In genomic region chr14:73965206-73965605, GRCh38 we compare ENCODE assay signal across 16 cellular contexts. TPM values are rescaled to one million over a fixed set of nuclear protein-coding genes. Genes with fewer than 3 reads are reported as not detected.
DNase-seq lines count a peak whose midpoint lies in the region; ATAC-seq and TF ChIP-seq lines count a peak whose summit lies in the region.
"Had no signal": no experiment of that assay in that cellular context is flagged by ENCODE, and none has a peak within 500 bp of the region (broad histone marks: within the 10 kb centered on the region; RNA-seq: fewer than 3 reads in every experiment).

No MANE protein-coding gene starts in this region.

- in situ Hi-C loops in HAP-1 (cut with MboI; ENCODE audit: low sequenced_read_pairs) = no loop called here

- H3K27me3 ChIP-seq in HAP-1 (ENCODE audit: low read depth) = no peaks in the 10 kb centered on the region

- no peak for TF ChIP-seq CTCF in glutamatergic neuron (IDR thresholded peaks at IDR 0.05; ENCODE audit: partially characterized antibody, unreplicated experiment)

- CTCF ChIA-PET in activated CD4-positive, alpha-beta T cell treated with anti-CD3 and anti-CD28 coated beads, Interleukin-2, amount 10 ng/mL, durations not matched to agents 7 days and 5 days (lab: Charles Lee) = no interaction called here

- peaks cover 39% of the 10 kb centered on the region for H3K36me3 ChIP-seq in HAP-1 (replicated peaks)

- ATAC-seq in effector memory CD8-positive, alpha-beta T cell (replicated peaks) = no peak
- ATAC-seq in stimulated activated effector memory CD8-positive, alpha-beta T cell treated with anti-CD3 and anti-CD28 coated beads, Interleukin-12 subunit alpha, Interleukin-12 subunit beta, amount 100 ng/mL, for 72 hours = no peak
- ATAC-seq: A549, GM12878 had no signal

- peak overlapping the region; percentile 38 for H3K27ac Mint-ChIP-seq in activated CD4-positive, alpha-beta T cell treated with anti-CD3 and anti-CD28 coated beads, Interleukin-2, amount 10 ng/mL, durations not matched to agents 7 days and 5 days
- H3K27ac Mint-ChIP-seq in effector memory CD8-positive, alpha-beta T cell = peak overlapping the region; percentile 56 to 57
- H3K27ac Mint-ChIP-seq in glutamatergic neuron (ENCODE audit: unreplicated experiment) = peak overlapping the region; percentile 59
- peak overlapping the region; percentile 32 for H3K27ac Mint-ChIP-seq in stimulated activated effector memory CD8-positive, alpha-beta T cell treated with anti-CD3 and anti-CD28 coated beads, Interleukin-12 subunit alpha, Interleukin-12 subunit beta, amount 100 ng/mL, for 72 hours

- H3K27me3 Mint-ChIP-seq in activated CD4-positive, alpha-beta T cell treated with anti-CD3 and anti-CD28 coated beads, Interleukin-2, amount 10 ng/mL, durations not matched to agents 7 days and 5 days = no peaks in the 10 kb centered on the region
- no peaks in the 10 kb centered on the region for H3K27me3 Mint-ChIP-seq in effector memory CD8-positive, alpha-beta T cell
- H3K27me3 Mint-ChIP-seq in glutamatergic neuron (ENCODE audit: unreplicated experiment) = peaks cover 2% of the 10 kb centered on the region
- H3K27me3 Mint-ChIP-seq: CD4-positive, alpha-beta memory T cell had no signal

- H3K4me1 ChIP-seq in HAP-1 = no peaks in the 10 kb centered on the region
- H3K4me1 ChIP-seq: A549 had no signal

- H3K9me3 ChIP-seq in HAP-1 = no peaks in the 10 kb centered on the region
- H3K9me3 ChIP-seq: A549 had no signal

- POLR2A ChIA-PET in activated CD4-positive, alpha-beta T cell treated with anti-CD3 and anti-CD28 coated beads, Interleukin-2, amount 10 ng/mL, durations not matched to agents 7 days and 5 days (lab: Charles Lee) = no interaction called here

- H3K4me3 ChIP-seq in HAP-1 = no peak overlapping the region
- H3K4me3 ChIP-seq: A549, GM12878 had no signal

- no peaks in the 10 kb centered on the region for H3K9me3 Mint-ChIP-seq in activated CD4-positive, alpha-beta T cell treated with anti-CD3 and anti-CD28 coated beads, Interleukin-2, amount 10 ng/mL, durations not matched to agents 7 days and 5 days
- no peaks in the 10 kb centered on the region for H3K9me3 Mint-ChIP-seq in effector memory CD8-positive, alpha-beta T cell
- no peaks in the 10 kb centered on the region for H3K9me3 Mint-ChIP-seq in glutamatergic neuron (ENCODE audit: unreplicated experiment)
- H3K9me3 Mint-ChIP-seq in stimulated activated effector memory CD8-positive, alpha-beta T cell treated with anti-CD3 and anti-CD28 coated beads, Interleukin-12 subunit alpha, Interleukin-12 subunit beta, amount 100 ng/mL, for 72 hours = no peaks in the 10 kb centered on the region
- H3K9me3 Mint-ChIP-seq: CD4-positive, alpha-beta memory T cell; H9 had no signal

- no peak overlapping the region for H3K4me3 Mint-ChIP-seq in activated CD4-positive, alpha-beta T cell treated with anti-CD3 and anti-CD28 coated beads, Interleukin-2, amount 10 ng/mL, durations not matched to agents 7 days and 5 days
- no peak overlapping the region for H3K4me3 Mint-ChIP-seq in effector memory CD8-positive, alpha-beta T cell
- no peak overlapping the region for H3K4me3 Mint-ChIP-seq in glutamatergic neuron (ENCODE audit: unreplicated experiment)
- no peak overlapping the region for H3K4me3 Mint-ChIP-seq in stimulated activated effector memory CD8-positive, alpha-beta T cell treated with anti-CD3 and anti-CD28 coated beads, Interleukin-12 subunit alpha, Interleukin-12 subunit beta, amount 100 ng/mL, for 72 hours
- H3K4me3 Mint-ChIP-seq: CD4-positive, alpha-beta memory T cell; H9 had no signal

- no peak for DNase-seq in activated CD4-positive, alpha-beta T cell treated with anti-CD3 and anti-CD28 coated beads, Interleukin-2, amount 10 ng/mL, durations not matched to agents 7 days and 5 days
- DNase-seq in activated CD4-positive, alpha-beta T cell treated with anti-CD3 and anti-CD28 coated beads, Interleukin-2, amount 50 U/mL, for 4 hours = no peak
- DNase-seq in effector memory CD8-positive, alpha-beta T cell = no peak
- DNase-seq in glutamatergic neuron (no peak), NCI-H82 (lab: John Stamatoyannopoulos, UW) (no peak), HAP-1 (ENCODE audit: low spot score in 2 of 2) (no peak), cerebellar nuclear complex (lab: John Stamatoyannopoulos, UW) (no peak)
- no peak for DNase-seq in stimulated activated effector memory CD8-positive, alpha-beta T cell treated with anti-CD3 and anti-CD28 coated beads, Interleukin-12 subunit alpha, Interleukin-12 subunit beta, amount 100 ng/mL, for 72 hours (ENCODE audit: low spot score in 2 of 2)
- DNase-seq: AML-193; Calu3; CD4-positive, alpha-beta memory T cell; DND-41; EL; H9 had no signal

- H3K4me1 Mint-ChIP-seq in activated CD4-positive, alpha-beta T cell treated with anti-CD3 and anti-CD28 coated beads, Interleukin-2, amount 10 ng/mL, durations not matched to agents 7 days and 5 days = no peaks in the 10 kb centered on the region
- H3K4me1 Mint-ChIP-seq in effector memory CD8-positive, alpha-beta T cell (ENCODE audit: low read depth in 2 of 2) = no peaks in the 10 kb centered on the region
- peaks cover 3% of the 10 kb centered on the region for H3K4me1 Mint-ChIP-seq in glutamatergic neuron (ENCODE audit: low read depth, unreplicated experiment)
- H3K4me1 Mint-ChIP-seq in stimulated activated effector memory CD8-positive, alpha-beta T cell treated with anti-CD3 and anti-CD28 coated beads, Interleukin-12 subunit alpha, Interleukin-12 subunit beta, amount 100 ng/mL, for 72 hours = no peaks in the 10 kb centered on the region
- H3K4me1 Mint-ChIP-seq: CD4-positive, alpha-beta memory T cell; H9 had no signal

- peaks cover 37% of the 10 kb centered on the region for H3K36me3 Mint-ChIP-seq in activated CD4-positive, alpha-beta T cell treated with anti-CD3 and anti-CD28 coated beads, Interleukin-2, amount 10 ng/mL, durations not matched to agents 7 days and 5 days (ENCODE audit: low read depth)
- peaks cover 29% of the 10 kb centered on the region for H3K36me3 Mint-ChIP-seq in effector memory CD8-positive, alpha-beta T cell (ENCODE audit: insufficient read depth)
- H3K36me3 Mint-ChIP-seq in glutamatergic neuron (ENCODE audit: unreplicated experiment) = no peaks in the 10 kb centered on the region
- peaks cover 75% of the 10 kb centered on the region for H3K36me3 Mint-ChIP-seq in stimulated activated effector memory CD8-positive, alpha-beta T cell treated with anti-CD3 and anti-CD28 coated beads, Interleukin-12 subunit alpha, Interleukin-12 subunit beta, amount 100 ng/mL, for 72 hours

RNA-seq across cellular contexts. Expression of gene COQ6, which starts 15.1 kb away (rescaled TPM):
- 10 to 100 TPM; 18.9 TPM for total RNA-seq in activated CD4-positive, alpha-beta T cell treated with anti-CD3 and anti-CD28 coated beads, Interleukin-2, amount 10 ng/mL, durations not matched to agents 7 days and 5 days
- 13.7 TPM for total RNA-seq in glutamatergic neuron (ENCODE audit: unreplicated experiment)

RNA-seq across cellular contexts. Expression of gene FAM161B, which starts 15.3 kb away (rescaled TPM):
- total RNA-seq in activated CD4-positive, alpha-beta T cell treated with anti-CD3 and anti-CD28 coated beads, Interleukin-2, amount 10 ng/mL, durations not matched to agents 7 days and 5 days = 1 to 10 TPM; 1.9 to 2.0 TPM
- total RNA-seq in glutamatergic neuron (ENCODE audit: unreplicated experiment) = 2.8 TPM

RNA-seq across cellular contexts. Expression of gene ENTPD5, which starts 53.9 kb away (rescaled TPM):
- 10 to 100 TPM in 1 of 2 experiments, 1 to 10 TPM in 1; 9.7 to 13.1 TPM for total RNA-seq in activated CD4-positive, alpha-beta T cell treated with anti-CD3 and anti-CD28 coated beads, Interleukin-2, amount 10 ng/mL, durations not matched to agents 7 days and 5 days
- total RNA-seq in glutamatergic neuron (ENCODE audit: unreplicated experiment) = 7.8 TPM

RNA-seq across cellular contexts. Expression of gene BBOF1, which starts 53.9 kb away (rescaled TPM):
- 1 to 10 TPM; 1.4 to 1.7 TPM for total RNA-seq in activated CD4-positive, alpha-beta T cell treated with anti-CD3 and anti-CD28 coated beads, Interleukin-2, amount 10 ng/mL, durations not matched to agents 7 days and 5 days
- total RNA-seq in glutamatergic neuron (ENCODE audit: unreplicated experiment) = 0.91 TPM
